ENCODE assay signal across 2 cellular contexts in genomic region chr1:182301467-182302198, GRCh38.
TF ChIP-seq lines count a peak whose summit lies in the region.

No MANE protein-coding gene starts in this region.

TF ChIP-seq in K562, 482 proteins besides CTCF, POLR2A, EP300 and RAD21 (continued from another document):
- TF ChIP-seq, protein P1, sequence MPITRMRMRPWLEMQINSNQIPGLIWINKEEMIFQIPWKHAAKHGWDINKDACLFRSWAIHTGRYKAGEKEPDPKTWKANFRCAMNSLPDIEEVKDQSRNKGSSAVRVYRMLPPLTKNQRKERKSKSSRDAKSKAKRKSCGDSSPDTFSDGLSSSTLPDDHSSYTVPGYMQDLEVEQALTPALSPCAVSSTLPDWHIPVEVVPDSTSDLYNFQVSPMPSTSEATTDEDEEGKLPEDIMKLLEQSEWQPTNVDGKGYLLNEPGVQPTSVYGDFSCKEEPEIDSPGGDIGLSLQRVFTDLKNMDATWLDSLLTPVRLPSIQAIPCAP (CRISPR knock-in tag; IDR thresholded peaks at IDR 0.05; ENCODE audit: borderline replicate concordance), result no peak
- TF ChIP-seq MAZ (CRISPR knock-in tag; conservative IDR thresholded peaks at IDR 0.05 in 1 of 2, IDR thresholded peaks at IDR 0.05 in 1 of 2), result peak in 1 of 2 experiments; percentile 23; a peak in 2 of 4 replicates
- TF ChIP-seq ATF1 (CRISPR knock-in tag; IDR thresholded peaks at IDR 0.05), result no peak
- TF ChIP-seq ATF1 (tag; IDR thresholded peaks at IDR 0.05), result peak; percentile 48; the same call in 1 of the 2 replicates
- peak; percentile 15 for TF ChIP-seq ZFP36 (IDR thresholded peaks at IDR 0.05; ENCODE audit: low read depth, low read length, partially characterized antibody)
- TF ChIP-seq KDM5B (IDR thresholded peaks at IDR 0.05; ENCODE audit: insufficient replicate concordance, low read depth, low read length), result no peak
- peak; percentile 31; the same call in 1 of the 2 replicates for TF ChIP-seq CREB3L1 (IDR thresholded peaks at IDR 0.05; ENCODE audit: borderline replicate concordance, low read depth)

TF ChIP-seq in HepG2, 621 proteins besides CTCF, POLR2A, EP300 and RAD21 (continued from another document and continues in another):
- TF ChIP-seq, protein P2, sequence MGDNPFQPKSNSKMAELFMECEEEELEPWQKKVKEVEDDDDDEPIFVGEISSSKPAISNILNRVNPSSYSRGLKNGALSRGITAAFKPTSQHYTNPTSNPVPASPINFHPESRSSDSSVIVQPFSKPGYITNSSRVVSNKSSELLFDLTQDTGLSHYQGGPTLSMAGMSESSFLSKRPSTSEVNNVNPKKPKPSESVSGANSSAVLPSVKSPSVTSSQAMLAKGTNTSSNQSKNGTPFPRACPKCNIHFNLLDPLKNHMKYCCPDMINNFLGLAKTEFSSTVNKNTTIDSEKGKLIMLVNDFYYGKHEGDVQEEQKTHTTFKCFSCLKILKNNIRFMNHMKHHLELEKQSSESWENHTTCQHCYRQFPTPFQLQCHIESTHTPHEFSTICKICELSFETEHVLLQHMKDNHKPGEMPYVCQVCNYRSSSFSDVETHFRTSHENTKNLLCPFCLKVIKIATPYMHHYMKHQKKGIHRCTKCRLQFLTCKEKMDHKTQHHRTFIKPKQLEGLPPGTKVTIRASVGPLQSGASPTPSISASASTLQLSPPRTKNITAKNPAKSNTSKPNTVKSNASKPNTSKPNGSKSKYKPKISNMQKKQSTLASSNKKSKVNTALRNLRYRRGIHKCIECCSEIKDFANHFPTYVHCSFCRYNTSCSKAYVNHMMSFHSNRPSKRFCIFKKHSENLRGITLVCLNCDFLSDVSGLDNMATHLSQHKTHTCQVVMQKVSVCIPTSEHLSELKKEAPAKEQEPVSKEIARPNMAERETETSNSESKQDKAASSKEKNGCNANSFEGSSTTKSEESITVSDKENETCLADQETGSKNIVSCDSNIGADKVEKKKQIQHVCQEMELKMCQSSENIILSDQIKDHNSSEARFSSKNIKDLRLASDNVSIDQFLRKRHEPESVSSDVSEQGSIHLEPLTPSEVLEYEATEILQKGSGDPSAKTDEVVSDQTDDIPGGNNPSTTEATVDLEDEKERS (CRISPR knock-in tag; IDR thresholded peaks at IDR 0.05), result peak; percentile 57; the same call in 1 of the 2 replicates
- TF ChIP-seq NFKB2 (CRISPR knock-in tag; IDR thresholded peaks at IDR 0.05; ENCODE audit: borderline replicate concordance) (no peak), ZNF746 (CRISPR knock-in tag; IDR thresholded peaks at IDR 0.05) (peak; percentile 68; the same call in 1 of the 2 replicates), HES4 (CRISPR knock-in tag; IDR thresholded peaks at IDR 0.05; ENCODE audit: borderline replicate concordance) (no peak), SOX6 (IDR thresholded peaks at IDR 0.05) (no peak), SOX6 (CRISPR knock-in tag; IDR thresholded peaks at IDR 0.05) (peak; percentile 98), IKZF4 (CRISPR knock-in tag; IDR thresholded peaks at IDR 0.05; ENCODE audit: borderline replicate concordance, low read depth, not compliant biosample characterization) (no peak), RCOR2 (CRISPR knock-in tag; IDR thresholded peaks at IDR 0.05) (peak; percentile 83), MED13 (CRISPR knock-in tag; IDR thresholded peaks at IDR 0.05) (peak; percentile 86; the same call in 1 of the 2 replicates), RXRB (CRISPR knock-in tag; IDR thresholded peaks at IDR 0.05; ENCODE audit: borderline replicate concordance) (peak; percentile 73), NPAS2 (CRISPR knock-in tag; IDR thresholded peaks at IDR 0.05; ENCODE audit: borderline replicate concordance) (no peak), PCBP1 (IDR thresholded peaks at IDR 0.05; ENCODE audit: borderline replicate concordance, low read depth, low read length) (no peak), SALL1 (CRISPR knock-in tag; IDR thresholded peaks at IDR 0.05) (peak; percentile 97), POGZ (CRISPR knock-in tag; IDR thresholded peaks at IDR 0.05) (peak; percentile 57), ZNF251 (CRISPR knock-in tag; IDR thresholded peaks at IDR 0.05) (no peak), SP4 (CRISPR knock-in tag; IDR thresholded peaks at IDR 0.05) (no peak), ZNF24 (IDR thresholded peaks at IDR 0.05) (0 out of 2 replicates have a peak, but pooled peaks have one; percentile 17), NRL (CRISPR knock-in tag; IDR thresholded peaks at IDR 0.05; ENCODE audit: borderline replicate concordance) (no peak), ZNF230 (CRISPR knock-in tag; IDR thresholded peaks at IDR 0.05) (no peak), DR1 (CRISPR knock-in tag; IDR thresholded peaks at IDR 0.05) (peak; percentile 35; the same call in 1 of the 2 replicates), ZFP90 (CRISPR knock-in tag; IDR thresholded peaks at IDR 0.05; ENCODE audit: borderline replicate concordance) (peak; percentile 49; the same call in 1 of the 2 replicates), ZNF224 (CRISPR knock-in tag; IDR thresholded peaks at IDR 0.05) (no peak), NCOA5 (CRISPR knock-in tag; IDR thresholded peaks at IDR 0.05) (no peak), TFDP2 (CRISPR knock-in tag; IDR thresholded peaks at IDR 0.05) (peak; percentile 14; the same call in 1 of the 2 replicates), ZNF788 (CRISPR knock-in tag; IDR thresholded peaks at IDR 0.05; ENCODE audit: borderline replicate concordance) (peak; percentile 66; the same call in 1 of the 2 replicates), PPARG (CRISPR knock-in tag; conservative IDR thresholded peaks at IDR 0.05) (peak; percentile 89), SIX1 (CRISPR knock-in tag; IDR thresholded peaks at IDR 0.05; ENCODE audit: borderline replicate concordance) (peak; percentile 73; the same call in 1 of the 2 replicates), CHD2 (IDR thresholded peaks at IDR 0.05; ENCODE audit: low read depth, low read length) (no peak), DPF2 (CRISPR knock-in tag; IDR thresholded peaks at IDR 0.05; ENCODE audit: borderline replicate concordance, low read depth) (peak; percentile 80; the same call in 1 of the 2 replicates), MIXL1 (CRISPR knock-in tag; IDR thresholded peaks at IDR 0.05) (peak; percentile 93), UBTF (CRISPR knock-in tag; IDR thresholded peaks at IDR 0.05) (peak; percentile 42; the same call in 1 of the 2 replicates), ZNF354B (CRISPR knock-in tag; IDR thresholded peaks at IDR 0.05) (no peak), NCOR1 (IDR thresholded peaks at IDR 0.05; ENCODE audit: borderline replicate concordance, low read length) (peak; percentile 92), CBX1 (IDR thresholded peaks at IDR 0.05; ENCODE audit: low read depth) (peak; percentile 60), HMG20A (CRISPR knock-in tag; IDR thresholded peaks at IDR 0.05; ENCODE audit: borderline replicate concordance) (peak; percentile 81), RAD51 (IDR thresholded peaks at IDR 0.05; ENCODE audit: borderline replicate concordance) (no peak), BRF2 (CRISPR knock-in tag; IDR thresholded peaks at IDR 0.05) (no peak), JUN (CRISPR knock-in tag; IDR thresholded peaks at IDR 0.05) (peak; percentile 31; the same call in 1 of the 2 replicates), SMAD3 (CRISPR knock-in tag; IDR thresholded peaks at IDR 0.05) (peak; percentile 82), HDAC1 (CRISPR knock-in tag; IDR thresholded peaks at IDR 0.05) (peak; percentile 81)
- TF ChIP-seq, protein P3, sequence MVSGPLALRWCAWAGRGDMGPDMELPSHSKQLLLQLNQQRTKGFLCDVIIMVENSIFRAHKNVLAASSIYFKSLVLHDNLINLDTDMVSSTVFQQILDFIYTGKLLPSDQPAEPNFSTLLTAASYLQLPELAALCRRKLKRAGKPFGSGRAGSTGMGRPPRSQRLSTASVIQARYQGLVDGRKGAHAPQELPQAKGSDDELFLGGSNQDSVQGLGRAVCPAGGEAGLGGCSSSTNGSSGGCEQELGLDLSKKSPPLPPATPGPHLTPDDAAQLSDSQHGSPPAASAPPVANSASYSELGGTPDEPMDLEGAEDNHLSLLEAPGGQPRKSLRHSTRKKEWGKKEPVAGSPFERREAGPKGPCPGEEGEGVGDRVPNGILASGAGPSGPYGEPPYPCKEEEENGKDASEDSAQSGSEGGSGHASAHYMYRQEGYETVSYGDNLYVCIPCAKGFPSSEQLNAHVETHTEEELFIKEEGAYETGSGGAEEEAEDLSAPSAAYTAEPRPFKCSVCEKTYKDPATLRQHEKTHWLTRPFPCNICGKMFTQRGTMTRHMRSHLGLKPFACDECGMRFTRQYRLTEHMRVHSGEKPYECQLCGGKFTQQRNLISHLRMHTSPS (CRISPR knock-in tag; IDR thresholded peaks at IDR 0.05; ENCODE audit: low read depth), result no peak
- TF ChIP-seq, protein P4, sequence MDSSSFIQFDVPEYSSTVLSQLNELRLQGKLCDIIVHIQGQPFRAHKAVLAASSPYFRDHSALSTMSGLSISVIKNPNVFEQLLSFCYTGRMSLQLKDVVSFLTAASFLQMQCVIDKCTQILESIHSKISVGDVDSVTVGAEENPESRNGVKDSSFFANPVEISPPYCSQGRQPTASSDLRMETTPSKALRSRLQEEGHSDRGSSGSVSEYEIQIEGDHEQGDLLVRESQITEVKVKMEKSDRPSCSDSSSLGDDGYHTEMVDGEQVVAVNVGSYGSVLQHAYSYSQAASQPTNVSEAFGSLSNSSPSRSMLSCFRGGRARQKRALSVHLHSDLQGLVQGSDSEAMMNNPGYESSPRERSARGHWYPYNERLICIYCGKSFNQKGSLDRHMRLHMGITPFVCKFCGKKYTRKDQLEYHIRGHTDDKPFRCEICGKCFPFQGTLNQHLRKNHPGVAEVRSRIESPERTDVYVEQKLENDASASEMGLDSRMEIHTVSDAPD (CRISPR knock-in tag; IDR thresholded peaks at IDR 0.05), result peak; percentile 55; the same call in 1 of the 2 replicates
- TF ChIP-seq, protein P5, sequence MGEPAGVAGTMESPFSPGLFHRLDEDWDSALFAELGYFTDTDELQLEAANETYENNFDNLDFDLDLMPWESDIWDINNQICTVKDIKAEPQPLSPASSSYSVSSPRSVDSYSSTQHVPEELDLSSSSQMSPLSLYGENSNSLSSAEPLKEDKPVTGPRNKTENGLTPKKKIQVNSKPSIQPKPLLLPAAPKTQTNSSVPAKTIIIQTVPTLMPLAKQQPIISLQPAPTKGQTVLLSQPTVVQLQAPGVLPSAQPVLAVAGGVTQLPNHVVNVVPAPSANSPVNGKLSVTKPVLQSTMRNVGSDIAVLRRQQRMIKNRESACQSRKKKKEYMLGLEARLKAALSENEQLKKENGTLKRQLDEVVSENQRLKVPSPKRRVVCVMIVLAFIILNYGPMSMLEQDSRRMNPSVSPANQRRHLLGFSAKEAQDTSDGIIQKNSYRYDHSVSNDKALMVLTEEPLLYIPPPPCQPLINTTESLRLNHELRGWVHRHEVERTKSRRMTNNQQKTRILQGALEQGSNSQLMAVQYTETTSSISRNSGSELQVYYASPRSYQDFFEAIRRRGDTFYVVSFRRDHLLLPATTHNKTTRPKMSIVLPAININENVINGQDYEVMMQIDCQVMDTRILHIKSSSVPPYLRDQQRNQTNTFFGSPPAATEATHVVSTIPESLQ (CRISPR knock-in tag; conservative IDR thresholded peaks at IDR 0.05), result 0 out of 2 replicates have a peak, but pooled peaks have one; percentile 45
- TF ChIP-seq, protein P6, sequence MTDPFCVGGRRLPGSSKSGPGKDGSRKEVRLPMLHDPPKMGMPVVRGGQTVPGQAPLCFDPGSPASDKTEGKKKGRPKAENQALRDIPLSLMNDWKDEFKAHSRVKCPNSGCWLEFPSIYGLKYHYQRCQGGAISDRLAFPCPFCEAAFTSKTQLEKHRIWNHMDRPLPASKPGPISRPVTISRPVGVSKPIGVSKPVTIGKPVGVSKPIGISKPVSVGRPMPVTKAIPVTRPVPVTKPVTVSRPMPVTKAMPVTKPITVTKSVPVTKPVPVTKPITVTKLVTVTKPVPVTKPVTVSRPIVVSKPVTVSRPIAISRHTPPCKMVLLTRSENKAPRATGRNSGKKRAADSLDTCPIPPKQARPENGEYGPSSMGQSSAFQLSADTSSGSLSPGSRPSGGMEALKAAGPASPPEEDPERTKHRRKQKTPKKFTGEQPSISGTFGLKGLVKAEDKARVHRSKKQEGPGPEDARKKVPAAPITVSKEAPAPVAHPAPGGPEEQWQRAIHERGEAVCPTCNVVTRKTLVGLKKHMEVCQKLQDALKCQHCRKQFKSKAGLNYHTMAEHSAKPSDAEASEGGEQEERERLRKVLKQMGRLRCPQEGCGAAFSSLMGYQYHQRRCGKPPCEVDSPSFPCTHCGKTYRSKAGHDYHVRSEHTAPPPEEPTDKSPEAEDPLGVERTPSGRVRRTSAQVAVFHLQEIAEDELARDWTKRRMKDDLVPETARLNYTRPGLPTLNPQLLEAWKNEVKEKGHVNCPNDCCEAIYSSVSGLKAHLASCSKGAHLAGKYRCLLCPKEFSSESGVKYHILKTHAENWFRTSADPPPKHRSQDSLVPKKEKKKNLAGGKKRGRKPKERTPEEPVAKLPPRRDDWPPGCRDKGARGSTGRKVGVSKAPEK (CRISPR knock-in tag; IDR thresholded peaks at IDR 0.05; ENCODE audit: borderline replicate concordance), result 0 out of 2 replicates have a peak, but pooled peaks have one; percentile 56
